8 cellular contexts compared by ENCODE assay signal in the genomic region with DNA sequence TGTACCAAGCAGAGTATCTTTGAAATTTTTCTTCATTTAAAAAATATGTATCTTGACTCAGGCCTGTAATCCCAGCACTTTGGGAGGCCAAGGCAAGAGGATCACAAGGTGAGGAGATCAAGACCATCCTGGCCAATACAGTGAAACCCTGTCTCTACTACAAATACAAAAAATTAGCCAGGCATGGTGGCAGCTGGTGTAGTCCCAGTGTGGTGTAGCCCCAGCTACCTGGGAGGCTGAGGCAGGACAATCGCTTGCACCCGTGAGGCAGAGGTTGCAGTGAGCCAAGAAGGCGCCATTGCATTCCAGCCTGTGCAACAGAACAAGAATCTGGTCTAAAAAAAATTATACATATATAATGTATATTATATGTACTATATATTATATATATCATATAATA.
DNase-seq lines count a peak whose midpoint lies in the region; ATAC-seq, FAIRE-seq and TF ChIP-seq lines count a peak whose summit lies in the region.
"Not testable (repeated sequence)": the region's sequence is repeated elsewhere in the genome, so short reads cannot be mapped to it uniquely, and the experiment has no call there.

No MANE protein-coding gene starts in this region.

- peak; percentile 100 for FAIRE-seq in GM18507 (lab: Jason Lieb, UNC)

- H3K4me1 ChIP-seq in gastrocnemius medialis; thoracic aorta (ENCODE audit: control insufficient read depth in 1 of 2, low read depth in 2 of 2): not testable (repeated sequence)

- intact Hi-C loops in activated T-helper 1 cell treated with anti-CD3 and anti-CD28 coated beads, Interleukin-12 subunit alpha, Interleukin-12 subunit beta, Interleukin-2, Interleukin-4 antibody, amounts not matched to agents 30 ng/mL and 10 ng/mL and 1 ng/mL, durations not matched to agents 14 hours and 24 hours and 36 hours (cut with micrococcal nuclease); left colon (cut with DNase I, micrococcal nuclease); gastrocnemius medialis (cut with DNase I; ENCODE audit: low total_unique reads): not testable (repeated sequence)

- not testable (repeated sequence) for TF ChIP-seq POLR2A in gastrocnemius medialis (IDR thresholded peaks at IDR 0.05)

- DNase-seq in GM18507 (ENCODE audit: extremely low spot score, insufficient read length, low read depth) = not testable (repeated sequence)
- DNase-seq in T-helper 1 cell (peak; percentile 37 to 88 (median 62)), endothelial cell (ENCODE audit: low spot score) (peak; percentile 72), left colon (peak; percentile 5 to 19), gastrocnemius medialis (peak; percentile 75 to 86), thoracic aorta (ENCODE audit: low spot score) (peak; percentile 99)
- DNase-seq in activated T-helper 1 cell treated with anti-CD3 and anti-CD28 coated beads, Interleukin-12 subunit alpha, Interleukin-12 subunit beta, Interleukin-2, Interleukin-4 antibody, amounts not matched to agents 30 ng/mL and 10 ng/mL and 1 ng/mL, durations not matched to agents 14 hours and 24 hours and 36 hours (ENCODE audit: low spot score) = peak; percentile 68

- not testable (repeated sequence) for H3K27ac ChIP-seq in gastrocnemius medialis, thoracic aorta

- H3K4me3 Mint-ChIP-seq in activated T-helper 1 cell treated with anti-CD3 and anti-CD28 coated beads, Interleukin-12 subunit alpha, Interleukin-12 subunit beta, Interleukin-2, Interleukin-4 antibody, amounts not matched to agents 30 ng/mL and 10 ng/mL and 1 ng/mL, durations not matched to agents 14 hours and 24 hours and 36 hours; endothelial cell (ENCODE audit: unreplicated experiment): not testable (repeated sequence)

- not testable (repeated sequence) for H3K9me3 ChIP-seq in gastrocnemius medialis, thoracic aorta

- H3K4me3 ChIP-seq in gastrocnemius medialis, thoracic aorta: not testable (repeated sequence)

- H3K9me3 Mint-ChIP-seq in activated T-helper 1 cell treated with anti-CD3 and anti-CD28 coated beads, Interleukin-12 subunit alpha, Interleukin-12 subunit beta, Interleukin-2, Interleukin-4 antibody, amounts not matched to agents 30 ng/mL and 10 ng/mL and 1 ng/mL, durations not matched to agents 14 hours and 24 hours and 36 hours; endothelial cell (ENCODE audit: unreplicated experiment): not testable (repeated sequence)

- in situ Hi-C loops in gastrocnemius medialis (cut with MboI; ENCODE audit: low sequenced_read_pairs in 4 of 4) = not testable (repeated sequence)

- peak; percentile 76 for ATAC-seq in HG03039 (IDR thresholded peaks at IDR 0.05; ENCODE audit: unreplicated experiment)
- ATAC-seq in left colon = not testable (repeated sequence)
- ATAC-seq in gastrocnemius medialis = peak; percentile 68 to 82
- peak; percentile 100 for ATAC-seq in thoracic aorta (ENCODE audit: insufficient number of reproducible peaks, low FRiP score, low read depth)

- H3K27me3 ChIP-seq in gastrocnemius medialis; thoracic aorta (replicated peaks; ENCODE audit: insufficient read depth): not testable (repeated sequence)

- not testable (repeated sequence) for TF ChIP-seq CTCF in endothelial cell (IDR thresholded peaks at IDR 0.05; ENCODE audit: unreplicated experiment); gastrocnemius medialis (IDR thresholded peaks at IDR 0.05 in 4 of 5, conservative IDR thresholded peaks at IDR 0.05 in 1 of 5); thoracic aorta (IDR thresholded peaks at IDR 0.05)

- not testable (repeated sequence) for H3K27me3 Mint-ChIP-seq in activated T-helper 1 cell treated with anti-CD3 and anti-CD28 coated beads, Interleukin-12 subunit alpha, Interleukin-12 subunit beta, Interleukin-2, Interleukin-4 antibody, amounts not matched to agents 30 ng/mL and 10 ng/mL and 1 ng/mL, durations not matched to agents 14 hours and 24 hours and 36 hours (ENCODE audit: insufficient read depth); endothelial cell (ENCODE audit: unreplicated experiment)

- not testable (repeated sequence) for H3K36me3 Mint-ChIP-seq in activated T-helper 1 cell treated with anti-CD3 and anti-CD28 coated beads, Interleukin-12 subunit alpha, Interleukin-12 subunit beta, Interleukin-2, Interleukin-4 antibody, amounts not matched to agents 30 ng/mL and 10 ng/mL and 1 ng/mL, durations not matched to agents 14 hours and 24 hours and 36 hours (ENCODE audit: low read depth); endothelial cell (ENCODE audit: low read depth, unreplicated experiment)

- not testable (repeated sequence) for H3K4me1 Mint-ChIP-seq in activated T-helper 1 cell treated with anti-CD3 and anti-CD28 coated beads, Interleukin-12 subunit alpha, Interleukin-12 subunit beta, Interleukin-2, Interleukin-4 antibody, amounts not matched to agents 30 ng/mL and 10 ng/mL and 1 ng/mL, durations not matched to agents 14 hours and 24 hours and 36 hours (ENCODE audit: low read depth); endothelial cell (ENCODE audit: unreplicated experiment)

- not testable (repeated sequence) for H3K27ac Mint-ChIP-seq in activated T-helper 1 cell treated with anti-CD3 and anti-CD28 coated beads, Interleukin-12 subunit alpha, Interleukin-12 subunit beta, Interleukin-2, Interleukin-4 antibody, amounts not matched to agents 30 ng/mL and 10 ng/mL and 1 ng/mL, durations not matched to agents 14 hours and 24 hours and 36 hours
- peak overlapping the region; percentile 8 for H3K27ac Mint-ChIP-seq in endothelial cell (ENCODE audit: unreplicated experiment)

- not testable (repeated sequence) for H3K36me3 ChIP-seq in gastrocnemius medialis, thoracic aorta
